Comparison of ENCODE assay signal across 15 cellular contexts in genomic region chr6:126721581-126722145, GRCh38.
DNase-seq lines count a peak whose midpoint lies in the region; ATAC-seq and TF ChIP-seq lines count a peak whose summit lies in the region.
"Had no signal": no experiment of that assay in that cellular context is flagged by ENCODE, and none has a peak within 500 bp of the region (broad histone marks: within the 10 kb centered on the region; RNA-seq: fewer than 3 reads in every experiment).

No MANE protein-coding gene starts in this region.

- no peaks in the 10 kb centered on the region for H3K9me3 ChIP-seq in fibroblast of lung (ENCODE audit: control insufficient read depth, insufficient read depth, low read depth, low read length)

- H3K27ac ChIP-seq in RWPE1, result no peak overlapping the region
- peak overlapping the region; percentile 68 for H3K27ac ChIP-seq in fibroblast of lung (ENCODE audit: insufficient read depth, low read length)
- H3K27ac ChIP-seq: lower lobe of right lung had no signal

- no peaks in the 10 kb centered on the region for H4K20me1 ChIP-seq in fibroblast of lung (ENCODE audit: control insufficient read depth, extremely low read depth, insufficient read depth, low read length)

- H3K4me1 ChIP-seq in fibroblast of lung (ENCODE audit: control insufficient read depth, extremely low read depth, insufficient read depth, low read length), result peaks cover 8% of the 10 kb centered on the region
- H3K4me1 ChIP-seq: lower lobe of right lung had no signal

- H3K79me2 ChIP-seq in fibroblast of lung (ENCODE audit: control insufficient read depth, insufficient read depth, low read length), result no peaks in the 10 kb centered on the region

- H3K36me3 ChIP-seq in fibroblast of lung (ENCODE audit: control insufficient read depth, insufficient read depth, low read length), result peaks cover 2% of the 10 kb centered on the region
- H3K36me3 ChIP-seq: lower lobe of right lung had no signal

- POLR2A ChIA-PET in RWPE1 (lab: Yijun Ruan, JAX; ENCODE audit: low non-redundant PET), result no interaction called here

- CTCF ChIA-PET in RWPE1 (lab: Yijun Ruan, JAX), result interaction anchor here (0.6 kb wide), 1 partner anchor 57 kb away, joined by 6 read pairs; no protein-coding TSS in a partner anchor

- no peak for ATAC-seq in HG03457 (IDR thresholded peaks at IDR 0.05; ENCODE audit: unreplicated experiment)
- ATAC-seq: lower lobe of right lung; stimulated activated naive CD8-positive, alpha-beta T cell treated with anti-CD3 and anti-CD28 coated beads, Interleukin-15, amount 100 ng/mL, for 72 hours had no signal

- H3K27me3 ChIP-seq in fibroblast of lung (ENCODE audit: control insufficient read depth, insufficient read depth, low read length), result no peaks in the 10 kb centered on the region

- H2AFZ ChIP-seq in fibroblast of lung (ENCODE audit: low read length), result no peak overlapping the region

- TF ChIP-seq CTCF in RWPE1 (conservative IDR thresholded peaks at IDR 0.05; ENCODE audit: low read depth) (no peak), fibroblast of lung (conservative IDR thresholded peaks at IDR 0.05 in 1 of 2, IDR thresholded peaks at IDR 0.05 in 1 of 2; ENCODE audit: low read depth in 1 of 2, low read length in 2 of 2) (no peak)

- H3K9ac ChIP-seq in fibroblast of lung (ENCODE audit: insufficient read depth, low read length), result no peak overlapping the region

- DNase-seq in GM04503 (ENCODE audit: low read depth), result peak; percentile 78
- DNase-seq in RWPE1 (ENCODE audit: low spot score), result peak; percentile 59
- DNase-seq in fibroblast of lung (ENCODE audit: low read depth in 2 of 2), result peak; percentile 90 to 96
- DNase-seq in skeletal muscle cell (ENCODE audit: low read depth), result peak; percentile 87
- no peak for DNase-seq in T-helper 9 cell
- DNase-seq in stimulated activated CD4-positive, alpha-beta T cell treated with anti-CD3 and anti-CD28 coated beads, Interleukin-2, amount 100 ng/mL, for 48 hours, result no peak
- no peak for DNase-seq in iPS-NIHi7 (ENCODE audit: extremely low spot score)
- DNase-seq: activated CD4-positive, CD25-positive, alpha-beta regulatory T cell; aorta; DMS 273 treated with DMSO at 0.1 percent for 48 hours; lower lobe of right lung; NCI-H446 treated with DMSO at 0.1 percent for 48 hours; stimulated activated CD4-positive, alpha-beta T cell treated with anti-CD3 and anti-CD28 coated beads, Interleukin-4, amount 100 ng/mL, for 1 hour; stimulated activated naive CD8-positive, alpha-beta T cell treated with anti-CD3 and anti-CD28 coated beads, Interleukin-15, amount 100 ng/mL, for 72 hours had no signal

- H3K4me3 ChIP-seq in fibroblast of lung (replicated peaks in 1 of 4; ENCODE audit: control extremely low read depth in 1 of 4, insufficient read depth in 1 of 4, low read depth in 3 of 4, low read length in 4 of 4), result no peak overlapping the region
- H3K4me3 ChIP-seq in skeletal muscle cell (ENCODE audit: low read depth, low read length), result no peak overlapping the region
- H3K4me3 ChIP-seq: lower lobe of right lung had no signal

- no peak overlapping the region for H3K4me2 ChIP-seq in fibroblast of lung (ENCODE audit: extremely low read depth, insufficient read depth, low read length)

Comparison
In these comparisons a context has a peak if more than half of its experiments do, and no peak if none do; other contexts are left out.
1. DNase-seq: peak in GM04503 (single experiment), RWPE1 (single experiment), fibroblast of lung (2 of 2) and skeletal muscle cell (single experiment); none in T-helper 9 cell (single experiment), stimulated activated CD4-positive, alpha-beta T cell treated with anti-CD3 and anti-CD28 coated beads, Interleukin-2, amount 100 ng/mL, for 48 hours (0 of 2) and iPS-NIHi7 (single experiment).